Comparison of ENCODE assay signal across 15 cellular contexts in genomic region chr14:52891800-52892199, GRCh38.
"Had no signal": no experiment of that assay in that cellular context is flagged by ENCODE, and none has a peak within 500 bp of the region (broad histone marks: within the 10 kb centered on the region; RNA-seq: fewer than 3 reads in every experiment).

No MANE protein-coding gene starts in this region.

- H3K4me1 Mint-ChIP-seq: neural crest cell had no signal

- H3K27ac Mint-ChIP-seq: activated naive CD4-positive, alpha-beta T cell treated with anti-CD3 and anti-CD28 coated beads, Interleukin-2, amount 50 U/mL, for 24 hours; activated T-cell treated with anti-CD3 and anti-CD28 coated beads, Interleukin-2, amount 50 U/mL, for 24 hours; stimulated activated naive CD8-positive, alpha-beta T cell treated with anti-CD3 and anti-CD28 coated beads, Interleukin-15, Interleukin-2, amounts not matched to agents 100 ng/mL and 50 ng/mL, for 24 hours had no signal

- H3K27me3 Mint-ChIP-seq: activated T-cell treated with anti-CD3 and anti-CD28 coated beads, Interleukin-2, amount 50 U/mL, for 24 hours; stimulated activated naive CD8-positive, alpha-beta T cell treated with anti-CD3 and anti-CD28 coated beads, Interleukin-15, Interleukin-2, amounts not matched to agents 100 ng/mL and 50 ng/mL, for 24 hours had no signal

- H3K36me3 Mint-ChIP-seq: activated naive CD4-positive, alpha-beta T cell treated with anti-CD3 and anti-CD28 coated beads, Interleukin-2, amount 50 U/mL, for 24 hours had no signal

- DNase-seq: activated CD4-positive, alpha-beta T cell treated with anti-CD3 and anti-CD28 coated beads for 1 hour; activated CD4-positive, alpha-beta T cell treated with anti-CD3 and anti-CD28 coated beads, Interleukin-2, amount 50 U/mL, for 48 hours; activated effector memory CD4-positive, alpha-beta T cell treated with Interleukin-2 at 50 U/mL for 16 hours; activated T-cell treated with anti-CD3 and anti-CD28 coated beads, Interleukin-2, amount 50 U/mL, for 24 hours; adrenal gland; psoas muscle; spleen; testis; upper lobe of right lung had no signal

- ATAC-seq: gastroesophageal sphincter, psoas muscle, sciatic nerve, upper lobe of right lung had no signal

- H3K4me3 ChIP-seq: adrenal gland, gastroesophageal sphincter, lung, psoas muscle, spleen, testis, upper lobe of right lung had no signal

- H3K4me3 Mint-ChIP-seq: activated naive CD4-positive, alpha-beta T cell treated with anti-CD3 and anti-CD28 coated beads, Interleukin-2, amount 50 U/mL, for 24 hours; activated T-cell treated with anti-CD3 and anti-CD28 coated beads, Interleukin-2, amount 50 U/mL, for 24 hours; neural crest cell; stimulated activated naive CD8-positive, alpha-beta T cell treated with anti-CD3 and anti-CD28 coated beads, Interleukin-15, Interleukin-2, amounts not matched to agents 100 ng/mL and 50 ng/mL, for 24 hours had no signal

- H3K27me3 ChIP-seq: adrenal gland, gastroesophageal sphincter, spleen, testis, upper lobe of right lung had no signal

- H3K27ac ChIP-seq: gastroesophageal sphincter, psoas muscle, spleen, testis, upper lobe of right lung had no signal

- H3K9me3 Mint-ChIP-seq: activated naive CD4-positive, alpha-beta T cell treated with anti-CD3 and anti-CD28 coated beads, Interleukin-2, amount 50 U/mL, for 24 hours; activated T-cell treated with anti-CD3 and anti-CD28 coated beads, Interleukin-2, amount 50 U/mL, for 24 hours; neural crest cell; stimulated activated naive CD8-positive, alpha-beta T cell treated with anti-CD3 and anti-CD28 coated beads, Interleukin-15, Interleukin-2, amounts not matched to agents 100 ng/mL and 50 ng/mL, for 24 hours had no signal

- H3K4me1 ChIP-seq: testis had no signal
